ENCODE assay signal across 19 cellular contexts in the genomic region with DNA sequence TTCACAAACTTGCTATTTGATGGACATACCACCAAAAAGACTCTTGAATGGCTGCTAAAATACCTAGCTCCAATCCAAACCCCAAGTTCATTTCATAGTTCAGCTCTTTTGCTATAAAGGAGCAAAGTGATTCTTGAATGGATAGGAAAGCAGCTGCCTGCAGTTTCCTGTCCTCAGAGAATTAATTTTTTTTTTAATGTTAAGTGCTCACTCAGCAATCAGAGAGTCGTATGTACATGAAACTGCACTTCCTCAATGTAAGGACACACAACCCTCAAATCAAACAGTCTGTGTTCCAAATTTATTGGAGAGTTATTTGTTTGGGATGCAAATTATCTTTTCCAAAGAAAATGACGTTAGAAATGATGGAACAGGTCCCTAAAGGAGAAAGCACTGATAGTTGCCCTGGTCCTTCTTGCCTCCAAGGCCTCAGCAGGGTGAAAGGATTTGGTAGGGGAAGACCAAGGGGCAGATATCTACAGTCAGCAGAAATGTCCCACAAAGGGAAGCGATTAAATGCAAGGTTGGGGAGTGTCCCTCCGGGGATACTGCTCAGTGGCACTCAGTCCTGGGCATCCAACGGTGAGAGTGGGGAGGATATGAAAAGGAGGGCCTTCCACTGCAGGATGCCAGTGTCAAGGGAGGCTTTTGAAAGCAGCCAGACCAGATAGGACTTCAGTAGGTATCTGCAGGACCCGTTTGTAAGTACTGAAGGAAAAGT.
DNase-seq lines count a peak whose midpoint lies in the region; ATAC-seq and TF ChIP-seq lines count a peak whose summit lies in the region.
"Had no signal": no experiment of that assay in that cellular context is flagged by ENCODE, and none has a peak within 500 bp of the region (broad histone marks: within the 10 kb centered on the region; RNA-seq: fewer than 3 reads in every experiment).

No MANE protein-coding gene starts in this region.

- H3K4me2 ChIP-seq in MM.1S (ENCODE audit: low read depth, low read length) (peak overlapping the region; percentile 51), SU-DHL-6 (ENCODE audit: low read depth, low read length, poor library complexity, severe bottlenecking) (no peak overlapping the region)

- no peak overlapping the region for H3K27ac Mint-ChIP-seq in stimulated activated naive B cell treated with anti-CD40 and anti-IgM and Interleukin-4, amounts not matched to agents 10 μg/mL and 1 μg/mL and 100 μg/mL, for 72 hours

- no peaks in the 10 kb centered on the region for H3K27me3 Mint-ChIP-seq in stimulated activated naive B cell treated with anti-CD40 and anti-IgM and Interleukin-4, amounts not matched to agents 10 μg/mL and 1 μg/mL and 100 μg/mL, for 72 hours

- peaks cover 10 to 11% of the 10 kb centered on the region in 2 donors for H3K4me1 Mint-ChIP-seq in stimulated activated naive B cell treated with anti-CD40 and anti-IgM and Interleukin-4, amounts not matched to agents 10 μg/mL and 1 μg/mL and 100 μg/mL, for 72 hours
- H3K4me1 Mint-ChIP-seq: CD4-positive, alpha-beta memory T cell had no signal

- H3K4me1 ChIP-seq in MM.1S (ENCODE audit: low read length), result peaks cover 11% of the 10 kb centered on the region
- H3K4me1 ChIP-seq: BE2C, HAP-1, SJSA1 had no signal

- 0 out of 2 replicates have a peak, but pooled peaks cover 3% of the 10 kb centered on the region for H3F3A ChIP-seq in MM.1S (ENCODE audit: insufficient read depth, low read length)
- no peaks in the 10 kb centered on the region for H3F3A ChIP-seq in SU-DHL-6 (ENCODE audit: insufficient read depth)

- TF ChIP-seq CTCF in MM.1S (IDR thresholded peaks at IDR 0.05; ENCODE audit: low read length) (no peak), SU-DHL-6 (IDR thresholded peaks at IDR 0.05; ENCODE audit: insufficient read depth, low read length, poor library complexity, severe bottlenecking) (no peak)

- peaks cover 7 to 9% of the 10 kb centered on the region in 2 donors for H3K9me3 Mint-ChIP-seq in stimulated activated naive B cell treated with anti-CD40 and anti-IgM and Interleukin-4, amounts not matched to agents 10 μg/mL and 1 μg/mL and 100 μg/mL, for 72 hours

- H3K9ac ChIP-seq in MM.1S (ENCODE audit: low read length) (no peak overlapping the region), SU-DHL-6 (ENCODE audit: low read length) (no peak overlapping the region)

- peaks cover 6 to 9% of the 10 kb centered on the region in 2 donors for H3K36me3 Mint-ChIP-seq in stimulated activated naive B cell treated with anti-CD40 and anti-IgM and Interleukin-4, amounts not matched to agents 10 μg/mL and 1 μg/mL and 100 μg/mL, for 72 hours
- H3K36me3 Mint-ChIP-seq: CD4-positive, alpha-beta memory T cell had no signal

- ATAC-seq in stimulated activated naive B cell treated with anti-CD40 and anti-IgM and Interleukin-4, amounts not matched to agents 10 μg/mL and 1 μg/mL and 100 μg/mL, for 72 hours (replicated peaks), result peak; percentile 38 to 46
- ATAC-seq in GM19324 (IDR thresholded peaks at IDR 0.05; ENCODE audit: low FRiP score, unreplicated experiment), result no peak

- H3K4me3 ChIP-seq in MM.1S (ENCODE audit: low read length), result no peak overlapping the region
- H3K4me3 ChIP-seq in SU-DHL-6 (ENCODE audit: insufficient read depth, low read length, poor library complexity, severe bottlenecking), result no peak overlapping the region
- H3K4me3 ChIP-seq: HAP-1, SJSA1 had no signal

- H3K79me2 ChIP-seq in MM.1S (ENCODE audit: low read length), result no peaks in the 10 kb centered on the region
- H3K79me2 ChIP-seq in SU-DHL-6 (ENCODE audit: insufficient read depth, low read length), result no peaks in the 10 kb centered on the region

- H2AFZ ChIP-seq in MM.1S (ENCODE audit: low read length) (peak overlapping the region; percentile 22), SU-DHL-6 (ENCODE audit: low read depth, low read length, severe bottlenecking) (peak overlapping the region; percentile 26)

- DNase-seq in NCI-H1436 (lab: John Stamatoyannopoulos, UW) (peak; percentile 61), NCI-H1436 treated with DMSO at 0.1 percent for 48 hours (lab: John Stamatoyannopoulos, UW) (no peak), MM.1S (peak; percentile 50), LoVo (ENCODE audit: low spot score) (no peak)
- no peak for DNase-seq in stimulated activated naive B cell treated with anti-CD40 and anti-IgM and Interleukin-4, amounts not matched to agents 10 μg/mL and 1 μg/mL and 100 μg/mL, for 72 hours
- DNase-seq: BE2C; CD4-positive, alpha-beta memory T cell; DMS53; Karpas-422; NCI-H1092 treated with DMSO at 0.1 percent for 48 hours; NCI-H1694; NCI-H2227 treated with DMSO at 0.1 percent for 48 hours; NCI-H510A treated with DMSO at 0.1 percent for 48 hours; NCI-H774 had no signal

- no peaks in the 10 kb centered on the region; the same call in 1 of the 2 replicates for H3K9me3 ChIP-seq in MM.1S (replicated peaks; ENCODE audit: insufficient read depth, low read length)
- no peaks in the 10 kb centered on the region for H3K9me3 ChIP-seq in SU-DHL-6 (ENCODE audit: insufficient read depth, low read length)
- H3K9me3 ChIP-seq: BE2C, HAP-1, SJSA1 had no signal

- H3K27ac ChIP-seq in MM.1S (ENCODE audit: low read length), result peak overlapping the region; percentile 39; the same call in 1 of the 2 replicates
- no peak overlapping the region for H3K27ac ChIP-seq in SU-DHL-6 (ENCODE audit: low read depth, low read length)
- H3K27ac ChIP-seq: RWPE1, SJSA1 had no signal

- H3K27me3 ChIP-seq in MM.1S (replicated peaks; ENCODE audit: insufficient read depth, low read length) (no peaks in the 10 kb centered on the region), SU-DHL-6 (ENCODE audit: low read length) (no peaks in the 10 kb centered on the region)
- H3K27me3 ChIP-seq: BE2C, SJSA1 had no signal

- H4K20me1 ChIP-seq in MM.1S (ENCODE audit: insufficient read depth, low read length) (no peaks in the 10 kb centered on the region), SU-DHL-6 (ENCODE audit: low read depth, low read length) (no peaks in the 10 kb centered on the region)

- H3K9me2 ChIP-seq in MM.1S (replicated peaks; ENCODE audit: insufficient read depth, low read length) (no peaks in the 10 kb centered on the region), SU-DHL-6 (replicated peaks; ENCODE audit: insufficient read depth, low read length) (no peaks in the 10 kb centered on the region)

- no peaks in the 10 kb centered on the region for H3K36me3 ChIP-seq in MM.1S (replicated peaks; ENCODE audit: insufficient read depth, low read length)
- H3K36me3 ChIP-seq in SU-DHL-6 (ENCODE audit: low read length), result no peaks in the 10 kb centered on the region
- H3K36me3 ChIP-seq: BE2C, HAP-1, SJSA1 had no signal

- H3K4me3 Mint-ChIP-seq in stimulated activated naive B cell treated with anti-CD40 and anti-IgM and Interleukin-4, amounts not matched to agents 10 μg/mL and 1 μg/mL and 100 μg/mL, for 72 hours, result no peak overlapping the region
- H3K4me3 Mint-ChIP-seq: CD4-positive, alpha-beta memory T cell had no signal

Comparison
In these comparisons a context has a peak if more than half of its experiments do, and no peak if none do; other contexts are left out.
1. DNase-seq: peak in NCI-H1436 (single experiment) and MM.1S (single experiment); none in NCI-H1436 treated with DMSO at 0.1 percent for 48 hours (single experiment), stimulated activated naive B cell treated with anti-CD40 and anti-IgM and Interleukin-4, amounts not matched to agents 10 μg/mL and 1 μg/mL and 100 μg/mL, for 72 hours (single experiment) and LoVo (single experiment).